Comparison of ENCODE assay signal across 35 cellular contexts in genomic region chr6:90780778-90781177, GRCh38.
"Had no signal": no experiment of that assay in that cellular context is flagged by ENCODE, and none has a peak within 500 bp of the region (broad histone marks: within the 10 kb centered on the region; RNA-seq: fewer than 3 reads in every experiment).

No MANE protein-coding gene starts in this region.

- H3K36me3 ChIP-seq: MG63 had no signal

- H3K27ac ChIP-seq: KMS-11 had no signal

- DNase-seq: Karpas-422, Kasumi-1, KG1, MG63, MM.1S, MV-4-11, NCI-H1048, NCI-H1092, NCI-H1092 treated with DMSO at 0.1 percent for 48 hours, NCI-H1105, NCI-H1105 treated with DMSO at 0.1 percent for 48 hours, NCI-H1417, NCI-H1417 treated with DMSO at 0.1 percent for 48 hours, NCI-H1436, NCI-H1436 treated with DMSO at 0.1 percent for 48 hours, NCI-H146, NCI-H1694, NCI-H1694 treated with DMSO at 0.1 percent for 48 hours, NCI-H187, NCI-H187 treated with DMSO at 0.1 percent for 48 hours, NCI-H1930, NCI-H2029, NCI-H2029 treated with DMSO at 0.1 percent for 48 hours, NCI-H2081, NCI-H2081 treated with DMSO at 0.1 percent for 48 hours, NCI-H2107, NCI-H2171, NCI-H2171 treated with DMSO at 0.1 percent for 48 hours, NCI-H2227 treated with DMSO at 0.1 percent for 48 hours, NCI-H226, NCI-H345, NCI-H446, NCI-H446 treated with DMSO at 0.1 percent for 48 hours, NCI-H510A had no signal

- H3K27me3 ChIP-seq: MG63 had no signal

- H3K4me3 ChIP-seq: MG63 had no signal

- H3K9me3 ChIP-seq: MG63 had no signal

- H3K4me2 ChIP-seq: KMS-11 had no signal

- H3K9ac ChIP-seq: KMS-11 had no signal
